Comparison of ENCODE assay signal across 19 cellular contexts in genomic region chr4:143921160-143921559, GRCh38. TPM values are rescaled to one million over a fixed set of nuclear protein-coding genes. Genes with fewer than 3 reads are reported as not detected.
DNase-seq lines count a peak whose midpoint lies in the region; ATAC-seq and TF ChIP-seq lines count a peak whose summit lies in the region.
"Had no signal": no experiment of that assay in that cellular context is flagged by ENCODE, and none has a peak within 500 bp of the region (broad histone marks: within the 10 kb centered on the region; RNA-seq: fewer than 3 reads in every experiment).

No MANE protein-coding gene starts in this region.

- no peaks in the 10 kb centered on the region for H3K4me1 ChIP-seq in testis
- H3K4me1 ChIP-seq: A549 had no signal

- intact Hi-C loops in testis (cut with DNase I; ENCODE audit: low total_unique reads): no loop called here

- TF ChIP-seq CTCF in testis (IDR thresholded peaks at IDR 0.05): no peak

- no peaks in the 10 kb centered on the region for H3K27me3 ChIP-seq in testis

- 60 to 67% methylated on average over 6 of the region's 6 CpGs for WGBS in testis, 2 donors

- DNase-seq in activated T-cell treated with anti-CD3 and anti-CD28 coated beads, Interleukin-2, amount 50 U/mL, for 72 hours: peak in 1 of 2 donors; percentile 1
- no peak for DNase-seq in activated T-cell treated with anti-CD3 and anti-CD28 coated beads, Interleukin-2, amount 50 U/mL, for 1 hour
- DNase-seq in Jurkat, Clone E6-1 (ENCODE audit: low read depth, low spot score): peak; percentile 12
- DNase-seq in memory B cell (ENCODE audit: low spot score in 2 of 2): no peak
- DNase-seq in testis: peak; percentile 69
- DNase-seq: CD4-positive, alpha-beta memory T cell; DMS79 treated with DMSO at 0.1 percent for 48 hours; GM23248; KG1; NCI-H1048; NCI-H2227 treated with DMSO at 0.1 percent for 48 hours; NCI-H526 had no signal

- no peak overlapping the region for H3K4me3 ChIP-seq in Jurkat, Clone E6-1 (ENCODE audit: low read length)
- H3K4me3 ChIP-seq in testis: no peak overlapping the region
- H3K4me3 ChIP-seq: A549, GM23248 had no signal

- H3K27ac ChIP-seq in testis: no peak overlapping the region
- H3K27ac ChIP-seq: A549, GM23248, HL-60 had no signal

- H3K4me1 Mint-ChIP-seq in activated T-cell treated with anti-CD3 and anti-CD28 coated beads, Interleukin-2, amount 50 U/mL, for 72 hours (ENCODE audit: low read depth): peaks cover 6% of the 10 kb centered on the region
- H3K4me1 Mint-ChIP-seq in memory B cell: peaks cover 6% of the 10 kb centered on the region
- H3K4me1 Mint-ChIP-seq: CD4-positive, alpha-beta memory T cell had no signal

- no peaks in the 10 kb centered on the region for H3K9me3 ChIP-seq in testis
- H3K9me3 ChIP-seq: A549 had no signal

- no peak overlapping the region for H3K27ac Mint-ChIP-seq in activated T-cell treated with anti-CD3 and anti-CD28 coated beads, Interleukin-2, amount 50 U/mL, for 72 hours
- peak overlapping the region; percentile 3 for H3K27ac Mint-ChIP-seq in memory B cell
- H3K27ac Mint-ChIP-seq: CD4-positive, alpha-beta memory T cell had no signal

- no peaks in the 10 kb centered on the region for H3K36me3 ChIP-seq in testis (ENCODE audit: low read depth, missing control alignments)

- H3K9me3 Mint-ChIP-seq in activated T-cell treated with anti-CD3 and anti-CD28 coated beads, Interleukin-2, amount 50 U/mL, for 72 hours: peaks cover 0 to 2% of the 10 kb centered on the region in 2 donors
- H3K9me3 Mint-ChIP-seq in memory B cell: peaks cover 1% of the 10 kb centered on the region

- H3K4me3 Mint-ChIP-seq in activated T-cell treated with anti-CD3 and anti-CD28 coated beads, Interleukin-2, amount 50 U/mL, for 72 hours: peak overlapping the region in 1 of 2 donors; percentile 8
- H3K4me3 Mint-ChIP-seq in memory B cell: no peak overlapping the region
- H3K4me3 Mint-ChIP-seq: CD4-positive, alpha-beta memory T cell had no signal

- peak; percentile 35 to 44 for ATAC-seq in activated T-cell treated with anti-CD3 and anti-CD28 coated beads, Interleukin-2, amount 50 U/mL, for 72 hours (replicated peaks in 1 of 2)
- peak; percentile 70 for ATAC-seq in memory B cell (ENCODE audit: low read depth)
- ATAC-seq in HG02642 (IDR thresholded peaks at IDR 0.05; ENCODE audit: poor library complexity, unreplicated experiment): no peak
- no peak for ATAC-seq in esophagus mucosa
- ATAC-seq: A549 had no signal

- H3K27me3 Mint-ChIP-seq in activated T-cell treated with anti-CD3 and anti-CD28 coated beads, Interleukin-2, amount 50 U/mL, for 72 hours (ENCODE audit: low read depth): no peaks in the 10 kb centered on the region
- H3K27me3 Mint-ChIP-seq in memory B cell: no peaks in the 10 kb centered on the region

- no peak for TF ChIP-seq POLR2A in testis (IDR thresholded peaks at IDR 0.05)

- H3K36me3 Mint-ChIP-seq in activated T-cell treated with anti-CD3 and anti-CD28 coated beads, Interleukin-2, amount 50 U/mL, for 72 hours (ENCODE audit: insufficient read depth in 2 of 2): peaks cover 0 to 1% of the 10 kb centered on the region in 2 donors
- H3K36me3 Mint-ChIP-seq in memory B cell: peaks cover 2% of the 10 kb centered on the region
- H3K36me3 Mint-ChIP-seq: CD4-positive, alpha-beta memory T cell had no signal

RNA-seq across cellular contexts. Expression of gene GYPE, which starts 15.8 kb away (rescaled TPM):
- total RNA-seq in activated T-cell treated with anti-CD3 and anti-CD28 coated beads, Interleukin-2, amount 50 U/mL, for 72 hours: under 1 TPM; 0.46 to 0.79 TPM
- not detected for polyA plus RNA-seq in Jurkat, Clone E6-1 (2012; ENCODE audit: insufficient read depth, insufficient read length)
- total RNA-seq in testis (under 1 TPM in 1 of 2 donors, not detected in 1; 0.62 TPM), esophagus mucosa (not detected)
- 1.2 TPM for polyA plus RNA-seq in testis (ENCODE audit: insufficient read depth, low read depth, low replicate concordance)
- total RNA-seq: M059J, OCI-LY7, RPMI7951 had no signal
- polyA plus RNA-seq: A549 had no signal

Comparison
In these comparisons a context has a peak if more than half of its experiments do, and no peak if none do; other contexts are left out.
1. ATAC-seq: peak in activated T-cell treated with anti-CD3 and anti-CD28 coated beads, Interleukin-2, amount 50 U/mL, for 72 hours (2 of 2) and memory B cell (single experiment); none in HG02642 (single experiment) and esophagus mucosa (single experiment).
2. DNase-seq: peak in Jurkat, Clone E6-1 (single experiment) and testis (single experiment); none in activated T-cell treated with anti-CD3 and anti-CD28 coated beads, Interleukin-2, amount 50 U/mL, for 1 hour (single experiment) and memory B cell (0 of 2).